ENCODE assay signal across 9 cellular contexts in the genomic region with DNA sequence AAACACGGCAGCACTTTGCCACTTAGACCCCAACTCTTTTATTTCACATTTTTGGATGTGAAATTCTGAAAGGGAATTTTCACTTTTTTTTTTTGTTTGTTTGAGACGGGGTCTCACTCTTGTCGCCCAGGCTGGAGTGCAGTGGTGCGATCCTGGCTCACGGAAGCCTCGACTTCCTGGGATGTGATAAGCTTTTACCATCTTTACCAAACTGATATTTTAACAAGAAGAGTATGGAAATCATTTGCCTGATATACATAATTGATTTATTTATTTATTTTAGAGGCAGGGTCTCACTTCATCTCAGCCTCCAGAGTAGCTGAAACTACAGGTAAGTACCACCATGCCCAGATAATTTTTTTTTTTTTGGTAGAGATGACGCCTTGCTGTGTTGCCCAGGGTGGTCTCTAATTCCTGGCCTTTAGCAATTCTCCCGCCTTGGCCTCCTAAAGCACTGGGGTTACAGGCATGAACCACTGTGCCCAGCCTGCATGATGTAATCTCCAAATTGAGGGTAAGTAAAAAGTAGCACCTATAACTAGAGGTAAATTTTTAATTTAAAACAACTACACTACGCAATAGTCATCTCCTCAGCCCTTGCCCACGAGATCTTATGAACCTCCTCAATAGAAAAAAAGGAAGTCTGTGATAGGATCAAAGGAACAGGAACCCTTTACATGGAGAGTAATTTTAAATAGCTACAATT.
A peak's percentile ranks its signal among the peaks of the same experiment; 100 is the strongest.
DNase-seq lines count a peak whose midpoint lies in the region; ATAC-seq and TF ChIP-seq lines count a peak whose summit lies in the region.
"Had no signal": no experiment of that assay in that cellular context is flagged by ENCODE, and none has a peak within 500 bp of the region (broad histone marks: within the 10 kb centered on the region; RNA-seq: fewer than 3 reads in every experiment).

No MANE protein-coding gene starts in this region.

- in situ Hi-C loops in GM13976 (cut with MboI; ENCODE audit: low sequenced_read_pairs, unreplicated experiment), result no loop called here

- peak overlapping the region; percentile 88 for H3K4me3 Mint-ChIP-seq in activated CD4-positive, alpha-beta T cell treated with anti-CD3 and anti-CD28 coated beads for 36 hours
- H3K4me3 Mint-ChIP-seq in WTC11, result no peak overlapping the region

- WGBS in gastroesophageal sphincter (ENCODE audit: low coverage in 1 of 2), 2 donors, result 79 to 100% methylated on average over 1 to 9 of the region's 10 CpGs
- 81 to 90% (median 84%) methylated on average over 10 of the region's 10 CpGs for WGBS in stomach, 5 donors
- 87 to 93% methylated on average over 10 of the region's 10 CpGs for WGBS in body of pancreas, 2 donors

- H3K27ac ChIP-seq in gastroesophageal sphincter (peak overlapping the region; percentile 44 to 89 (median 81)), stomach (peak overlapping the region in 4 of 5 donors; percentile 86 to 93 (median 90)), body of pancreas (peak overlapping the region in 2 of 4 donors; percentile 70 to 79)

- H3K27me3 ChIP-seq in gastroesophageal sphincter (no peaks in the 10 kb centered on the region), stomach (no peaks in the 10 kb centered on the region), body of pancreas (no peaks in the 10 kb centered on the region)

- H3K27me3 Mint-ChIP-seq in activated CD4-positive, alpha-beta T cell treated with anti-CD3 and anti-CD28 coated beads for 36 hours, result no peaks in the 10 kb centered on the region
- no peaks in the 10 kb centered on the region for H3K27me3 Mint-ChIP-seq in WTC11 (ENCODE audit: low read depth)

- no peak for TF ChIP-seq CTCF in WTC11 (IDR thresholded peaks at IDR 0.05)
- TF ChIP-seq CTCF in gastroesophageal sphincter (IDR thresholded peaks at IDR 0.05), result no peak
- TF ChIP-seq CTCF in stomach (IDR thresholded peaks at IDR 0.05), result no peak
- no peak for TF ChIP-seq CTCF in body of pancreas (IDR thresholded peaks at IDR 0.05)
- TF ChIP-seq CTCF in GM13976 (IDR thresholded peaks at IDR 0.05; ENCODE audit: borderline replicate concordance, control extremely low read depth, extremely low read depth, insufficient read depth, missing control alignments), result no peak

- H3K4me1 ChIP-seq in gastroesophageal sphincter, result peaks cover 48 to 99% (median 49%) of the 10 kb centered on the region in 3 donors
- peaks cover 79 to 95% (median 89%) of the 10 kb centered on the region in 4 donors for H3K4me1 ChIP-seq in stomach
- peaks cover 66% of the 10 kb centered on the region for H3K4me1 ChIP-seq in body of pancreas

- H3K36me3 Mint-ChIP-seq in activated CD4-positive, alpha-beta T cell treated with anti-CD3 and anti-CD28 coated beads for 36 hours (ENCODE audit: low read depth), result peaks cover 88% of the 10 kb centered on the region
- H3K36me3 Mint-ChIP-seq in WTC11, result no peaks in the 10 kb centered on the region

- intact Hi-C loops in activated CD4-positive, alpha-beta T cell treated with anti-CD3 and anti-CD28 coated beads for 36 hours (cut with DNase I, micrococcal nuclease), result loop anchor here (5.0 kb wide), 2 partner anchors 193 to 1477 kb away; no protein-coding TSS in a partner anchor
- intact Hi-C loops in stomach (cut with DNase I; ENCODE audit: low total_unique reads), result no loop called here
- intact Hi-C loops in body of pancreas (cut with DNase I), result no loop called here

- no peaks in the 10 kb centered on the region for H3K9me3 Mint-ChIP-seq in activated CD4-positive, alpha-beta T cell treated with anti-CD3 and anti-CD28 coated beads for 36 hours (ENCODE audit: low read depth)
- no peaks in the 10 kb centered on the region for H3K9me3 Mint-ChIP-seq in WTC11

- POLR2A ChIA-PET in activated CD4-positive, alpha-beta T cell treated with anti-CD3 and anti-CD28 coated beads for 36 hours (lab: Charles Lee), result interaction anchor here (0.5 to 7.0 kb wide), 16 partner anchors 11 to 1000 kb away, joined by 3 to 139 read pairs (median 10); no protein-coding TSS in a partner anchor
- POLR2A ChIA-PET in WTC11 (lab: Charles Lee), result no interaction called here

- H3K4me3 ChIP-seq in gastroesophageal sphincter (no peak overlapping the region), stomach (no peak overlapping the region), body of pancreas (no peak overlapping the region)

- no peak for TF ChIP-seq EP300 in gastroesophageal sphincter (IDR thresholded peaks at IDR 0.05)
- no peak for TF ChIP-seq EP300 in stomach (IDR thresholded peaks at IDR 0.05)

- H3K4me1 Mint-ChIP-seq in activated CD4-positive, alpha-beta T cell treated with anti-CD3 and anti-CD28 coated beads for 36 hours, result peaks cover 93% of the 10 kb centered on the region
- H3K4me1 Mint-ChIP-seq in WTC11, result peaks cover 63% of the 10 kb centered on the region

- CTCF ChIA-PET in activated CD4-positive, alpha-beta T cell treated with anti-CD3 and anti-CD28 coated beads for 36 hours (lab: Charles Lee), result interaction anchor here (0.5 to 9.3 kb wide), 12 partner anchors 11 to 272 kb away, joined by 3 to 96 read pairs (median 4); no protein-coding TSS in a partner anchor
- CTCF ChIA-PET in WTC11 (lab: Charles Lee), result interaction anchor here (0.5 to 5.3 kb wide), 5 partner anchors 9 to 464 kb away, joined by 3 to 54 read pairs (median 3); no protein-coding TSS in a partner anchor

- TF ChIP-seq POLR2A in gastroesophageal sphincter (IDR thresholded peaks at IDR 0.05), result no peak
- TF ChIP-seq POLR2A in stomach (IDR thresholded peaks at IDR 0.05), result no peak
- no peak for TF ChIP-seq POLR2A in body of pancreas (IDR thresholded peaks at IDR 0.05)

- peaks cover 0 to 10% of the 10 kb centered on the region in 2 donors for H3K36me3 ChIP-seq in gastroesophageal sphincter
- peaks cover 0 to 4% (median 0%) of the 10 kb centered on the region in 4 donors for H3K36me3 ChIP-seq in stomach
- no peaks in the 10 kb centered on the region for H3K36me3 ChIP-seq in body of pancreas (replicated peaks in 1 of 2; ENCODE audit: insufficient read depth in 1 of 2, low read depth in 2 of 2)

- peak overlapping the region; percentile 99 for H3K27ac Mint-ChIP-seq in activated CD4-positive, alpha-beta T cell treated with anti-CD3 and anti-CD28 coated beads for 36 hours
- no peak overlapping the region for H3K27ac Mint-ChIP-seq in WTC11

- H3K9me3 ChIP-seq in gastroesophageal sphincter, result no peaks in the 10 kb centered on the region
- no peaks in the 10 kb centered on the region for H3K9me3 ChIP-seq in stomach
- no peaks in the 10 kb centered on the region for H3K9me3 ChIP-seq in body of pancreas

- DNase-seq in activated CD4-positive, alpha-beta T cell treated with anti-CD3 and anti-CD28 coated beads for 36 hours, result peak; percentile 4
- DNase-seq in activated CD4-positive, alpha-beta T cell treated with anti-CD3 and anti-CD28 coated beads, Interleukin-2, amount 50 U/mL, for 1 hour, result no peak
- no peak for DNase-seq in WTC11 (ENCODE audit: low spot score)
- no peak for DNase-seq in stomach
- no peak for DNase-seq in SK-N-DZ (ENCODE audit: low spot score)
- no peak for DNase-seq in body of pancreas
- DNase-seq in GM13976 (ENCODE audit: low spot score), result no peak
- DNase-seq: cortex of kidney had no signal

- ATAC-seq in activated CD4-positive, alpha-beta T cell treated with anti-CD3 and anti-CD28 coated beads for 36 hours, result no peak
- no peak for ATAC-seq in WTC11
- no peak for ATAC-seq in gastroesophageal sphincter
- ATAC-seq in body of pancreas, result no peak

TF ChIP-seq in WTC11, 78 proteins besides CTCF, POLR2A, EP300 and RAD21:
- TF ChIP-seq GABPB1 (CRISPR knock-in tag; IDR thresholded peaks at IDR 0.05), result peak; percentile 20; the same call in 1 of the 2 replicates
- TF ChIP-seq TCF7 (CRISPR knock-in tag; IDR thresholded peaks at IDR 0.05; ENCODE audit: low read depth), result no peak

Comparison
In these comparisons a context has a peak if more than half of its experiments do, and no peak if none do; other contexts are left out.
1. intact Hi-C loops: an anchor here in activated CD4-positive, alpha-beta T cell treated with anti-CD3 and anti-CD28 coated beads for 36 hours (5.0 kb wide); none called in stomach and body of pancreas.